14 cellular contexts compared by ENCODE assay signal in genomic region chr15:70604671-70605070, GRCh38.
DNase-seq lines count a peak whose midpoint lies in the region; ATAC-seq, FAIRE-seq and TF ChIP-seq lines count a peak whose summit lies in the region.
"Had no signal": no experiment of that assay in that cellular context is flagged by ENCODE, and none has a peak within 500 bp of the region (broad histone marks: within the 10 kb centered on the region; RNA-seq: fewer than 3 reads in every experiment).

No MANE protein-coding gene starts in this region.

- peak; percentile 92 for FAIRE-seq in urothelium cell line (lab: Jason Lieb, UNC)

- intact Hi-C loops in heart right ventricle (cut with DNase I) (no loop called here), Right ventricle myocardium superior (cut with DNase I) (no loop called here), CD14-positive monocyte (cut with micrococcal nuclease) (no loop called here)

- peaks cover 0 to 38% (median 21%) of the 10 kb centered on the region in 9 donors for H3K4me1 ChIP-seq in heart right ventricle

- peak in 6 of 8 donors; percentile 23 to 45 (median 29) for ATAC-seq in heart right ventricle
- ATAC-seq in Right ventricle myocardium superior (ENCODE audit: poor library complexity), result no peak

- H3K4me1 Mint-ChIP-seq in chondrocyte (ENCODE audit: low read depth) (peaks cover 41% of the 10 kb centered on the region), CD14-positive monocyte (peaks cover 3% of the 10 kb centered on the region)

- DNase-seq in heart right ventricle (no peak), Right ventricle myocardium superior (no peak), chondrocyte (ENCODE audit: low spot score) (no peak), medulla oblongata (ENCODE audit: extremely low spot score) (peak; percentile 62), urothelium cell line (ENCODE audit: low spot score) (peak; percentile 75), NCI-H2227 treated with DMSO at 0.1 percent for 48 hours (lab: John Stamatoyannopoulos, UW) (no peak), CD14-positive monocyte (ENCODE audit: low spot score) (no peak)
- no peak for DNase-seq in activated CD8-positive, alpha-beta memory T cell treated with anti-CD3 and anti-CD28 coated beads, Interleukin-2, amount 50 U/mL, for 48 hours
- DNase-seq: aorta, GF-D8, GOT3, mucosa of descending colon, NCI-H1105, stomach had no signal

- no peaks in the 10 kb centered on the region for H3K27me3 ChIP-seq in heart right ventricle
- H3K27me3 ChIP-seq: stomach had no signal

- no peak overlapping the region for H3K4me3 ChIP-seq in heart right ventricle
- H3K4me3 ChIP-seq: mucosa of descending colon, stomach had no signal

- TF ChIP-seq CTCF in heart right ventricle (IDR thresholded peaks at IDR 0.05), result no peak
- peak; percentile 51 for TF ChIP-seq CTCF in chondrocyte (IDR thresholded peaks at IDR 0.05)
- TF ChIP-seq CTCF in CD14-positive monocyte (IDR thresholded peaks at IDR 0.05), result no peak

- H3K4me3 Mint-ChIP-seq in chondrocyte (ENCODE audit: unreplicated experiment), result no peak overlapping the region
- no peak overlapping the region for H3K4me3 Mint-ChIP-seq in CD14-positive monocyte

- H3K36me3 ChIP-seq in heart right ventricle, result no peaks in the 10 kb centered on the region
- H3K36me3 ChIP-seq: stomach had no signal

- peak overlapping the region in 5 of 10 donors; percentile 37 to 77 (median 60) for H3K27ac ChIP-seq in heart right ventricle

- WGBS in heart right ventricle, 2 donors, result 49 to 53% methylated on average over 15 of the region's 15 CpGs

- H3K27me3 Mint-ChIP-seq in chondrocyte (ENCODE audit: low read depth) (no peaks in the 10 kb centered on the region), CD14-positive monocyte (ENCODE audit: low read depth in 3 of 3) (peaks cover 0 to 2% (median 2%) of the 10 kb centered on the region in 3 donors)

- peaks cover 3% of the 10 kb centered on the region for H3K36me3 Mint-ChIP-seq in chondrocyte (ENCODE audit: low read depth)
- H3K36me3 Mint-ChIP-seq in CD14-positive monocyte, result no peaks in the 10 kb centered on the region

- H3K27ac Mint-ChIP-seq in chondrocyte (ENCODE audit: unreplicated experiment), result peak overlapping the region; percentile 83
- H3K27ac Mint-ChIP-seq in CD14-positive monocyte, result no peak overlapping the region

- peaks cover 0 to 7% (median 2%) of the 10 kb centered on the region in 11 donors for H3K9me3 ChIP-seq in heart right ventricle
- H3K9me3 ChIP-seq: mucosa of descending colon, stomach had no signal

- H3K9me3 Mint-ChIP-seq in chondrocyte (ENCODE audit: low read depth) (peaks cover 6% of the 10 kb centered on the region), CD14-positive monocyte (peaks cover 0 to 5% (median 4%) of the 10 kb centered on the region in 7 donors)

Comparison
In these comparisons a context has a peak if more than half of its experiments do, and no peak if none do; other contexts are left out.
1. DNase-seq: peak in medulla oblongata (single experiment) and urothelium cell line (single experiment); none in heart right ventricle (0 of 2), Right ventricle myocardium superior (single experiment), chondrocyte (single experiment), NCI-H2227 treated with DMSO at 0.1 percent for 48 hours (single experiment), CD14-positive monocyte (single experiment) and activated CD8-positive, alpha-beta memory T cell treated with anti-CD3 and anti-CD28 coated beads, Interleukin-2, amount 50 U/mL, for 48 hours (single experiment).